1 cellular context compared by ENCODE assay signal in the genomic region with DNA sequence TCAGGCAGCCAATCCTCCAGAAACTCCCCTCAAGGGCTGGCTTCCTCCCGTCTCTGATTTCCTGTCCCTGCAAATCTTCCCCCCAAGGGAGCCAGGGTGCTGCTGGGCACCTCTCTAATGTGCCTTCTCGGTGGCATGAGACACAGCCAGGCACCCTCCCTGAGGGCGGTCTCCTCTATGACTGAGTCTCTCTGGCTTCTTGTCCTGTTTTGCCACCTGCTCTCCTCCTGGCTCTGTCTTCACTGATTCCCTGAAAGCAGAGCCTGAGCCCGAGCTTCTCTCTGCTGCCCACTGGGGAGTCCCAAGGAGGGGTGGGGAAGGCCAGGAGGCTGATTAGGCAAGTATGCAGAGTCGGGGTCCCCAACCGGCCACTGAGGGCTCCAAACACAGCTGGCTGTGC.
TF ChIP-seq lines count a peak whose summit lies in the region.

No MANE protein-coding gene starts in this region.

TF ChIP-seq in SK-N-SH, 30 proteins besides CTCF, POLR2A, EP300 and RAD21 (continued from another document):
- no peak for TF ChIP-seq REST (IDR thresholded peaks at IDR 0.05; ENCODE audit: low read depth, low read length)
- TF ChIP-seq NRF1 (IDR thresholded peaks at IDR 0.05; ENCODE audit: low read depth, low read length): no peak
- TF ChIP-seq FOSL2 (IDR thresholded peaks at IDR 0.05; ENCODE audit: borderline replicate concordance, low read depth): no peak
- TF ChIP-seq IRF3 (IDR thresholded peaks at IDR 0.05; ENCODE audit: low read depth, low read length): no peak
- no peak for TF ChIP-seq FOXM1 (IDR thresholded peaks at IDR 0.05; ENCODE audit: low read depth)
- TF ChIP-seq, protein P1, sequence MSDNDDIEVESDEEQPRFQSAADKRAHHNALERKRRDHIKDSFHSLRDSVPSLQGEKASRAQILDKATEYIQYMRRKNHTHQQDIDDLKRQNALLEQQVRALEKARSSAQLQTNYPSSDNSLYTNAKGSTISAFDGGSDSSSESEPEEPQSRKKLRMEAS (IDR thresholded peaks at IDR 0.05; ENCODE audit: low read depth): no peak
- TF ChIP-seq FOXJ3 (CRISPR knock-in tag; IDR thresholded peaks at IDR 0.05): no peak
- TF ChIP-seq TEAD4 (IDR thresholded peaks at IDR 0.05; ENCODE audit: borderline replicate concordance, insufficient read depth): no peak
- no peak for TF ChIP-seq MXI1 (IDR thresholded peaks at IDR 0.05; ENCODE audit: low read depth, low read length)
- TF ChIP-seq YY1 (IDR thresholded peaks at IDR 0.05; ENCODE audit: low read depth): no peak
